ENCODE assay signal across 12 cellular contexts in genomic region chr16:77298638-77299360, GRCh38.
A peak's percentile ranks its signal among the peaks of the same experiment; 100 is the strongest.
DNase-seq lines count a peak whose midpoint lies in the region; ATAC-seq, FAIRE-seq and TF ChIP-seq lines count a peak whose summit lies in the region.
"Had no signal": no experiment of that assay in that cellular context is flagged by ENCODE, and none has a peak within 500 bp of the region (broad histone marks: within the 10 kb centered on the region; RNA-seq: fewer than 3 reads in every experiment).

No MANE protein-coding gene starts in this region.

- no peaks in the 10 kb centered on the region for H3K79me2 ChIP-seq in smooth muscle cell (ENCODE audit: low read depth)

- peak overlapping the region; percentile 22 for H3K4me2 ChIP-seq in smooth muscle cell

- H3K9ac ChIP-seq in smooth muscle cell (ENCODE audit: low read depth) = no peak overlapping the region

- TF ChIP-seq CTCF in Panc1 (IDR thresholded peaks at IDR 0.05) (no peak), smooth muscle cell (IDR thresholded peaks at IDR 0.05; ENCODE audit: borderline replicate concordance, insufficient read depth, poor library complexity, severe bottlenecking) (no peak)

- H3K4me1 ChIP-seq in Panc1 (ENCODE audit: control insufficient read depth, insufficient read depth, low read length) (peaks cover 27% of the 10 kb centered on the region), smooth muscle cell (ENCODE audit: low read depth) (no peaks in the 10 kb centered on the region)

- H3K36me3 ChIP-seq in Panc1 (ENCODE audit: control insufficient read depth, insufficient read depth, low read length) = no peaks in the 10 kb centered on the region
- H3K36me3 ChIP-seq in smooth muscle cell (ENCODE audit: low read depth) = no peaks in the 10 kb centered on the region

- no peaks in the 10 kb centered on the region for H4K20me1 ChIP-seq in smooth muscle cell (ENCODE audit: low read depth)

- H2AFZ ChIP-seq in smooth muscle cell (ENCODE audit: low read depth) = no peak overlapping the region

- 19% methylated on average over 8 of the region's 8 CpGs for WGBS in smooth muscle cell (ENCODE audit: low lambda C conversion rate)

- POLR2A ChIA-PET in Panc1 (lab: Charles Lee) = no interaction called here

- TF ChIP-seq POLR2A in H54 (IDR thresholded peaks at IDR 0.05; ENCODE audit: low read depth, low read length) = no peak

- ATAC-seq in Panc1 = peak; percentile 97
- ATAC-seq: activated naive CD8-positive, alpha-beta T cell treated with anti-CD3 and anti-CD28 coated beads, Interleukin-2, amount 50 U/mL, for 24 hours; stimulated activated memory B cell treated with anti-CD40 and anti-IgM and Interleukin-4, amounts not matched to agents 10 μg/mL and 1 μg/mL and 100 μg/mL, for 72 hours had no signal

- CTCF ChIA-PET in Panc1 (lab: Charles Lee) = interaction anchor here (0.6 to 0.7 kb wide), 2 partner anchors 204 to 486 kb away, joined by 3 to 9 read pairs; no protein-coding TSS in a partner anchor

- intact Hi-C loops in Panc1 (cut with micrococcal nuclease; ENCODE audit: unreplicated experiment) (loop anchor here (1.0 to 5.0 kb wide), 3 partner anchors 54 to 286 kb away; no protein-coding TSS in a partner anchor), posterior cingulate gyrus (cut with DNase I) (no loop called here)

- no peak for DNase-seq in H54 (ENCODE audit: insufficient read length, low spot score)
- DNase-seq in Panc1 (ENCODE audit: low read depth, low spot score) = peak; percentile 87
- DNase-seq in fibroblast of peridontal ligament (ENCODE audit: extremely low read depth) = peak; percentile 97
- no peak for DNase-seq in smooth muscle cell (lab: John Stamatoyannopoulos, UW; ENCODE audit: unreplicated experiment)
- no peak for DNase-seq in pons (ENCODE audit: low spot score)
- no peak for DNase-seq in posterior cingulate gyrus
- DNase-seq in activated gamma-delta T cell treated with Interleukin-2 at 50 U/mL for 16 hours = no peak
- DNase-seq: activated B cell treated with CpG ODN at 0.5 μM for 24 hours; activated naive CD8-positive, alpha-beta T cell treated with anti-CD3 and anti-CD28 coated beads, Interleukin-2, amount 50 U/mL, for 24 hours; NCI-H69 had no signal

- H3K9me3 ChIP-seq in Panc1 (ENCODE audit: control insufficient read depth, insufficient read depth, low read depth, low read length) (no peaks in the 10 kb centered on the region), smooth muscle cell (replicated peaks; ENCODE audit: low read depth) (no peaks in the 10 kb centered on the region)

- in situ Hi-C loops in Panc1 (cut with HindIII; ENCODE audit: low pct_unique_long_range_greater_than_20kb, low sequenced_read_pairs) = no loop called here

- H3F3A ChIP-seq in smooth muscle cell (ENCODE audit: low read depth) = peaks cover 9% of the 10 kb centered on the region

- no TSS peak for BruUV-seq in Panc1 (replicated peaks; lab: Mats Ljungman, UMichigan)

- FAIRE-seq in H54 (lab: Jason Lieb, UNC) = peak; percentile 94

- H3K27ac ChIP-seq in Panc1 (ENCODE audit: low read length) = peak overlapping the region; percentile 98
- H3K27ac ChIP-seq in smooth muscle cell (ENCODE audit: low read depth) = peak overlapping the region; percentile 55
- H3K27ac ChIP-seq: HL-60 had no signal

- H3K27me3 ChIP-seq in Panc1 (ENCODE audit: control insufficient read depth, insufficient read depth, low read length) = no peaks in the 10 kb centered on the region
- H3K27me3 ChIP-seq in smooth muscle cell (ENCODE audit: low read depth) = no peaks in the 10 kb centered on the region

- H3K4me3 ChIP-seq in Panc1 (ENCODE audit: low read depth in 2 of 2, low read length in 2 of 2) (peak overlapping the region in 1 of 2 experiments; percentile 11; a peak in 2 of 4 replicates), smooth muscle cell (no peak overlapping the region)

Comparison
In these comparisons a context has a peak if more than half of its experiments do, and no peak if none do; other contexts are left out.
1. DNase-seq: peak in Panc1 (single experiment) and fibroblast of peridontal ligament (single experiment); none in H54 (single experiment), smooth muscle cell (single experiment), pons (single experiment), posterior cingulate gyrus (0 of 10) and activated gamma-delta T cell treated with Interleukin-2 at 50 U/mL for 16 hours (single experiment).